ENCODE assay signal across 8 cellular contexts in genomic region chrX:140764401-140764919, GRCh38. TPM values are rescaled to one million over a fixed set of nuclear protein-coding genes. Genes with fewer than 3 reads are reported as not detected.
DNase-seq lines count a peak whose midpoint lies in the region; ATAC-seq and TF ChIP-seq lines count a peak whose summit lies in the region.

No MANE protein-coding gene starts in this region.

- DNase-seq in GM23248 (peak; percentile 80), SKM-1 (lab: John Stamatoyannopoulos, UW; ENCODE audit: unreplicated experiment) (peak; percentile 5), fibroblast of the conjunctiva (ENCODE audit: low read depth) (peak; percentile 37), SW 1271 (lab: John Stamatoyannopoulos, UW) (no peak), COR-L47 (lab: John Stamatoyannopoulos, UW) (no peak)

- no peaks in the 10 kb centered on the region for H3K9me2 ChIP-seq in GM23248 (ENCODE audit: insufficient read depth)

- ATAC-seq in HG02623 (IDR thresholded peaks at IDR 0.05; ENCODE audit: unreplicated experiment) (no peak), HG03097 (IDR thresholded peaks at IDR 0.05; ENCODE audit: low FRiP score, unreplicated experiment) (no peak)

- H2AFZ ChIP-seq in GM23248 (peak overlapping the region; percentile 84), parathyroid adenoma (peak overlapping the region; percentile 58)

- no peaks in the 10 kb centered on the region for H4K20me1 ChIP-seq in GM23248 (ENCODE audit: insufficient read depth)

- H3K27me3 ChIP-seq in GM23248 (replicated peaks; ENCODE audit: insufficient read depth) = no peaks in the 10 kb centered on the region
- no peaks in the 10 kb centered on the region for H3K27me3 ChIP-seq in parathyroid adenoma (ENCODE audit: control insufficient read depth, insufficient read depth, low read length)

- H3K9me3 ChIP-seq in GM23248 (ENCODE audit: low read depth) (no peaks in the 10 kb centered on the region), parathyroid adenoma (ENCODE audit: control insufficient read depth, low read length) (no peaks in the 10 kb centered on the region)

- H3K4me2 ChIP-seq in GM23248 (ENCODE audit: unreplicated experiment) = peak overlapping the region; percentile 99
- H3K4me2 ChIP-seq in parathyroid adenoma (ENCODE audit: low read length) = peak overlapping the region; percentile 37

- H3K27ac ChIP-seq in GM23248 (peak overlapping the region; percentile 99), parathyroid adenoma (no peak overlapping the region)

- H3K4me1 ChIP-seq in GM23248 (ENCODE audit: insufficient read depth) (peaks cover 17% of the 10 kb centered on the region), parathyroid adenoma (no peaks in the 10 kb centered on the region)

- H3K36me3 ChIP-seq in GM23248 (ENCODE audit: low read depth) = no peaks in the 10 kb centered on the region
- no peaks in the 10 kb centered on the region for H3K36me3 ChIP-seq in parathyroid adenoma (ENCODE audit: control insufficient read depth, insufficient read depth, low read length)

- H3K79me2 ChIP-seq in GM23248 (ENCODE audit: insufficient read depth) (peaks cover 43% of the 10 kb centered on the region), parathyroid adenoma (no peaks in the 10 kb centered on the region)

- H3K9ac ChIP-seq in GM23248 (peak overlapping the region; percentile 100), parathyroid adenoma (no peak overlapping the region)

- in situ Hi-C loops in GM23248 (cut with MboI) = no loop called here

- 0 to 1% methylated on average over 13 to 17 of the region's 31 CpGs for WGBS in GM23248 (ENCODE audit: low coverage in 1 of 2, low lambda C conversion rate in 2 of 2, missing lambda C conversion rate in 2 of 2), 2 experiments

- no peak for TF ChIP-seq CTCF in parathyroid adenoma (IDR thresholded peaks at IDR 0.05)

- H3K4me3 ChIP-seq in GM23248 = peak overlapping the region; percentile 91
- H3K4me3 ChIP-seq in parathyroid adenoma (ENCODE audit: low read depth, low read length) = no peak overlapping the region

- peaks cover 20% of the 10 kb centered on the region; the same call in 1 of the 2 replicates for H3F3A ChIP-seq in GM23248 (ENCODE audit: insufficient read depth)

RNA-seq across cellular contexts. Expression of gene LINC00632, which starts 54.9 kb away (rescaled TPM):
- total RNA-seq in GM23248 (2014; rRNA removed; shearing (Covaris generic)) = 17.7 and 20.6 TPM in 2 replicates
- 36.7 and 40.7 TPM in 2 replicates for polyA plus RNA-seq in GM23248 (2016; fragmentation: Nextera tagmentation; extraction: Ambion mirVana)

Comparison
In these comparisons a context has a peak if more than half of its experiments do, and no peak if none do; other contexts are left out.
1. DNase-seq: peak in GM23248 (single experiment), SKM-1 (single experiment) and fibroblast of the conjunctiva (single experiment); none in SW 1271 (0 of 2) and COR-L47 (single experiment).